8 cellular contexts compared by ENCODE assay signal in the genomic region with DNA sequence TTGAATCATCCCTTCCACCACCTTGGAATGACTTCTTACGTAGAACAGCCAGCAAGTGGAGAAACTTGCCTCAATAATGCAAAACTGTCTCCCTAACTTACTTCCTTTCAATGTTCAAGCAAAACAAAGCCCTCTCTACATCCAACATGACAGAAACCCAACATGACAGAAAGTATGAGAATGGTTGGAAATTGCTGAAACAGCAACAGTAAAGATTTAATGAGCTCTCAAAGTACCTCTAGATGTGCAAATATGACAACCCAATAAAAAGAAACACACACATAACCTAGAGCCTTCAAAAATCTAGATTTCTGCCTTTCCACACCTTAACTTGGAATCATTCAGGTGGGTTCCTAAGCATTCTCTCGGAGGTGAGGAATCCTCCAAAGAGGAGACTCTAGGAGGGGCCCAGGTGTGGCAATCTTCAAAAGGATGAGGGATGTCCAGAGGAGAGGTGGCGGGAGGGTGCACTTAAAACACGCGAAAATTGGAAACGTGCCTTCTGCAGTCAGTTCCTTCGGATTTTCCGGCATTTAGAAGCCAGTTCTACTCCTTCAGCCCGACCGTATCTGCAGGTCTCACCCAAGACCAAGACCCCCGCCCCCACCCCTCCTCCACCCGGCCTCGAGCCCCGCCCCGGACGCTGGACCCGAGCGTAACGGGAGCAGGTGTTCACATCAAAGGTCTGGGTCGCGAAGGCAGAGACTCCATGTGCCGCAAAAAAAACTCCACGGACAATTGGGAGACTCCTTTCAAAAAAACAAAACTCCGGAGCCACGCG. TPM values are rescaled to one million over a fixed set of nuclear protein-coding genes. Genes with fewer than 3 reads are reported as not detected.
DNase-seq lines count a peak whose midpoint lies in the region; ATAC-seq and TF ChIP-seq lines count a peak whose summit lies in the region.

No MANE protein-coding gene starts in this region.

- no peaks in the 10 kb centered on the region for H3K9me3 ChIP-seq in iPS-18a (ENCODE audit: control insufficient read depth, low read depth, low read length)

- peak; percentile 1 for ATAC-seq in HG02943 (IDR thresholded peaks at IDR 0.05; ENCODE audit: low read depth, unreplicated experiment)
- no peak for ATAC-seq in HG02938 (IDR thresholded peaks at IDR 0.05; ENCODE audit: unreplicated experiment)
- ATAC-seq in HG03457 (IDR thresholded peaks at IDR 0.05; ENCODE audit: unreplicated experiment), result no peak

- H3K9ac ChIP-seq in iPS-18a (ENCODE audit: low read length), result peak overlapping the region; percentile 85

- peak overlapping the region; percentile 89 for H3K4me3 ChIP-seq in GM06990 (replicated peaks; ENCODE audit: low read depth, low read length)
- peak overlapping the region; percentile 61 for H3K4me3 ChIP-seq in iPS-18a (ENCODE audit: low read length)

- no peak for TF ChIP-seq CTCF in GM06990 (IDR thresholded peaks at IDR 0.05; ENCODE audit: insufficient read depth, low read length, poor library complexity, severe bottlenecking)

- H3K36me3 ChIP-seq in GM06990 (ENCODE audit: control insufficient read depth, insufficient read depth, low read length) (no peaks in the 10 kb centered on the region), iPS-18a (ENCODE audit: control insufficient read depth, low read depth, low read length) (no peaks in the 10 kb centered on the region)

- peaks cover 16% of the 10 kb centered on the region for H3K4me1 ChIP-seq in iPS-18a (ENCODE audit: control insufficient read depth, low read depth, low read length)

- H3K27me3 ChIP-seq in GM06990 (replicated peaks; ENCODE audit: control insufficient read depth, insufficient read depth, low read length), result no peaks in the 10 kb centered on the region
- peaks cover 16% of the 10 kb centered on the region for H3K27me3 ChIP-seq in iPS-18a (ENCODE audit: control insufficient read depth, insufficient read depth, low read length)

- DNase-seq in GM06990 (ENCODE audit: extremely low read depth, insufficient read length), result no peak
- DNase-seq in SHP77 treated with DMSO at 0.1 percent for 48 hours (lab: John Stamatoyannopoulos, UW), result peak; percentile 79
- DNase-seq in SKM-1 treated with dmso at 0.1 percent for 144 hours (lab: John Stamatoyannopoulos, UW; ENCODE audit: unreplicated experiment), result no peak

- peak overlapping the region; percentile 80 for H3K27ac ChIP-seq in iPS-18a (ENCODE audit: low read length)
- peak overlapping the region; percentile 81 for H3K27ac ChIP-seq in temporal lobe (ENCODE audit: low read depth, low read length)

RNA-seq across cellular contexts. Expression of a gene that starts 1.0 kb away (rescaled TPM):
- total RNA-seq in temporal lobe, result 101 TPM
